Comparison of ENCODE assay signal across 8 cellular contexts in the genomic region with DNA sequence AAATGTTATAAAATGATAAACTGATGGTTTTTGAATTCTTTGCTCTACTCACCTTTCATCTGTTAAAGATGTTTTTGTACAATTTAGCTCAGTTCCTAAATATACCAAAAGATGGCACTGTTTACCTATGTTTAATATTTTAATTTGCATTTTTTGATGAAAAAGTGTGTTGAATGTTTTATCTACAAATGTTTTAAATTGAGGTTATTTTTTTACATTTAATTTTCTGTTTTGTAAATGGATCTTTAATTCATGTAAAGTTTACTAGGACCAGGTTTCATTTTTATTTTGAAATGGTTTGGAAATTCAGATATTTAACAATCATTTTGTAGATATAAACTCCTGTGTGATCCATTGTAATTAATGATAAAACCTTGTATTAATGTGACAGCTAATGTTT. TPM values are rescaled to one million over a fixed set of nuclear protein-coding genes. Genes with fewer than 3 reads are reported as not detected.
DNase-seq lines count a peak whose midpoint lies in the region; ATAC-seq, FAIRE-seq and TF ChIP-seq lines count a peak whose summit lies in the region.

No MANE protein-coding gene starts in this region.

- no peaks in the 10 kb centered on the region for H4K20me1 ChIP-seq in H1 (replicated peaks in 1 of 2; ENCODE audit: control insufficient read depth in 1 of 2, insufficient read depth in 2 of 2, low read length in 2 of 2)

- H3K27me3 Mint-ChIP-seq in activated CD8-positive, alpha-beta T cell treated with anti-CD3 and anti-CD28 coated beads for 36 hours, result no peaks in the 10 kb centered on the region
- H3K27me3 Mint-ChIP-seq in activated CD8-positive, alpha-beta T cell treated with anti-CD3 and anti-CD28 coated beads, Interleukin-2, amount 10 ng/mL, durations not matched to agents 7 days and 5 days (ENCODE audit: low read depth), result no peaks in the 10 kb centered on the region
- H3K27me3 Mint-ChIP-seq in progenitor cell of endocrine pancreas, result no peaks in the 10 kb centered on the region

- no peak for FAIRE-seq in H1 (lab: Jason Lieb, UNC)

- no peak overlapping the region for H3K27ac ChIP-seq in H1 (ENCODE audit: low read depth, low read length)

- H3K9ac ChIP-seq in H1 (replicated peaks in 1 of 4; ENCODE audit: extremely low read depth in 1 of 4, low read depth in 3 of 4, low read length in 3 of 4), result no peak overlapping the region

- H4K91ac ChIP-seq in H1 (replicated peaks; ENCODE audit: insufficient read length, low read length), result no peak overlapping the region

- H3K23ac ChIP-seq in H1 (ENCODE audit: insufficient read length), result no peak overlapping the region

- no peak overlapping the region for H3K14ac ChIP-seq in H1 (ENCODE audit: insufficient read length)

- no peak overlapping the region for H4K8ac ChIP-seq in H1 (ENCODE audit: extremely low read depth, insufficient read depth, low read length)

- peaks cover 3% of the 10 kb centered on the region for H3K36me3 Mint-ChIP-seq in activated CD8-positive, alpha-beta T cell treated with anti-CD3 and anti-CD28 coated beads for 36 hours (ENCODE audit: low read depth)
- H3K36me3 Mint-ChIP-seq in activated CD8-positive, alpha-beta T cell treated with anti-CD3 and anti-CD28 coated beads, Interleukin-2, amount 10 ng/mL, durations not matched to agents 7 days and 5 days (ENCODE audit: low read depth), result peaks cover 12% of the 10 kb centered on the region
- peaks cover 8% of the 10 kb centered on the region for H3K36me3 Mint-ChIP-seq in progenitor cell of endocrine pancreas (ENCODE audit: insufficient read depth)

- DNase-seq in activated CD8-positive, alpha-beta T cell treated with anti-CD3 and anti-CD28 coated beads for 36 hours, result no peak
- DNase-seq in activated CD8-positive, alpha-beta T cell treated with anti-CD3 and anti-CD28 coated beads, Interleukin-2, amount 10 ng/mL, durations not matched to agents 7 days and 5 days, result no peak
- DNase-seq in NCI-H2171 (lab: John Stamatoyannopoulos, UW) (peak; percentile 41), H1 (ENCODE audit: low read depth in 1 of 2, low spot score in 2 of 2) (no peak), progenitor cell of endocrine pancreas (ENCODE audit: low spot score, unreplicated experiment) (no peak), hypothalamus (lab: John Stamatoyannopoulos, UW) (no peak)

- no peak overlapping the region for H2BK120ac ChIP-seq in H1 (replicated peaks; ENCODE audit: low read depth, low read length)

- H4K5ac ChIP-seq in H1 (ENCODE audit: insufficient read length, low read depth, low read length), result no peak overlapping the region

- no peaks in the 10 kb centered on the region for H3K79me2 ChIP-seq in H1 (ENCODE audit: control insufficient read depth in 1 of 2, insufficient read depth in 2 of 2, low read length in 2 of 2)

- peak in 1 of 2 experiments; percentile 53; a peak in 3 of 4 replicates for TF ChIP-seq RAD21 in H1 (IDR thresholded peaks at IDR 0.05 in 1 of 2, conservative IDR thresholded peaks at IDR 0.05 in 1 of 2; ENCODE audit: low read depth in 2 of 2, low read length in 2 of 2)

- H3K27ac Mint-ChIP-seq in activated CD8-positive, alpha-beta T cell treated with anti-CD3 and anti-CD28 coated beads for 36 hours, result no peak overlapping the region
- no peak overlapping the region for H3K27ac Mint-ChIP-seq in activated CD8-positive, alpha-beta T cell treated with anti-CD3 and anti-CD28 coated beads, Interleukin-2, amount 10 ng/mL, durations not matched to agents 7 days and 5 days
- H3K27ac Mint-ChIP-seq in progenitor cell of endocrine pancreas, result no peak overlapping the region

- H3K4me2 ChIP-seq in H1 (ENCODE audit: insufficient read depth in 1 of 2, low read depth in 2 of 2, low read length in 2 of 2), result no peak overlapping the region

- no peaks in the 10 kb centered on the region for H3K36me3 ChIP-seq in H1 (ENCODE audit: control insufficient read depth in 2 of 4, insufficient read depth in 4 of 4, low read length in 3 of 4)

- no peak overlapping the region for H3K56ac ChIP-seq in H1 (replicated peaks; ENCODE audit: insufficient read length, low read depth, low read length)

- no peaks in the 10 kb centered on the region for H3K23me2 ChIP-seq in H1 (ENCODE audit: low read depth, low read length)

- no peak overlapping the region for H2BK20ac ChIP-seq in H1 (ENCODE audit: low read length)

- H2BK12ac ChIP-seq in H1 (ENCODE audit: low read depth, low read length), result no peak overlapping the region

- TF ChIP-seq POLR2A in H1 (IDR thresholded peaks at IDR 0.05; ENCODE audit: control extremely low read depth in 1 of 2, low read depth in 2 of 2, low read length in 2 of 2), result no peak

- H3K4me3 Mint-ChIP-seq in activated CD8-positive, alpha-beta T cell treated with anti-CD3 and anti-CD28 coated beads for 36 hours, result no peak overlapping the region
- H3K4me3 Mint-ChIP-seq in activated CD8-positive, alpha-beta T cell treated with anti-CD3 and anti-CD28 coated beads, Interleukin-2, amount 10 ng/mL, durations not matched to agents 7 days and 5 days, result no peak overlapping the region
- no peak overlapping the region for H3K4me3 Mint-ChIP-seq in progenitor cell of endocrine pancreas (ENCODE audit: low read depth)

- H3K79me1 ChIP-seq in H1 (ENCODE audit: low read depth, low read length), result no peaks in the 10 kb centered on the region

- H3K27me3 ChIP-seq in H1 (replicated peaks in 1 of 4; ENCODE audit: control insufficient read depth in 3 of 4, extremely low read depth in 1 of 4, insufficient read depth in 3 of 4, low read length in 3 of 4), result no peaks in the 10 kb centered on the region

- no peak overlapping the region for H2AK5ac ChIP-seq in H1 (ENCODE audit: low read depth, low read length)

- ATAC-seq in activated CD8-positive, alpha-beta T cell treated with anti-CD3 and anti-CD28 coated beads for 36 hours, result no peak
- no peak for ATAC-seq in activated CD8-positive, alpha-beta T cell treated with anti-CD3 and anti-CD28 coated beads, Interleukin-2, amount 10 ng/mL, durations not matched to agents 7 days and 5 days
- ATAC-seq in GM21447 (IDR thresholded peaks at IDR 0.05; ENCODE audit: unreplicated experiment) (no peak), HG03460 (IDR thresholded peaks at IDR 0.05; ENCODE audit: unreplicated experiment) (no peak)

- no peaks in the 10 kb centered on the region for H3K9me3 Mint-ChIP-seq in activated CD8-positive, alpha-beta T cell treated with anti-CD3 and anti-CD28 coated beads for 36 hours
- no peaks in the 10 kb centered on the region for H3K9me3 Mint-ChIP-seq in activated CD8-positive, alpha-beta T cell treated with anti-CD3 and anti-CD28 coated beads, Interleukin-2, amount 10 ng/mL, durations not matched to agents 7 days and 5 days (ENCODE audit: insufficient read depth)
- H3K9me3 Mint-ChIP-seq in progenitor cell of endocrine pancreas (ENCODE audit: low read depth), result peaks cover 6% of the 10 kb centered on the region

- POLR2A ChIA-PET in activated CD8-positive, alpha-beta T cell treated with anti-CD3 and anti-CD28 coated beads for 36 hours (lab: Charles Lee), result no interaction called here
- POLR2A ChIA-PET in activated CD8-positive, alpha-beta T cell treated with anti-CD3 and anti-CD28 coated beads, Interleukin-2, amount 10 ng/mL, durations not matched to agents 7 days and 5 days (lab: Charles Lee), result interaction anchor here (0.7 kb wide), 1 partner anchor 161 kb away, joined by 3 read pairs; no protein-coding TSS in a partner anchor
- POLR2A ChIA-PET in H1 (lab: Charles Lee; ENCODE audit: partially characterized antibody), result no interaction called here

- H2BK15ac ChIP-seq in H1 (ENCODE audit: low read length), result no peak overlapping the region

- CTCF ChIA-PET in activated CD8-positive, alpha-beta T cell treated with anti-CD3 and anti-CD28 coated beads for 36 hours (lab: Charles Lee), result interaction anchor here (0.7 to 5.0 kb wide), 13 partner anchors 8 to 1029 kb away, joined by 3 to 37 read pairs (median 4); partner anchors contain the start of gene SOX4
- CTCF ChIA-PET in activated CD8-positive, alpha-beta T cell treated with anti-CD3 and anti-CD28 coated beads, Interleukin-2, amount 10 ng/mL, durations not matched to agents 7 days and 5 days (lab: Charles Lee), result interaction anchor here (0.7 to 4.7 kb wide), 20 partner anchors 9 to 1463 kb away, joined by 3 to 58 read pairs (median 3); partner anchors contain the start of genes MBOAT1 and SOX4
- CTCF ChIA-PET in H1 (lab: Charles Lee; ENCODE audit: partially characterized antibody), result interaction anchor here (0.5 to 2.8 kb wide), 21 partner anchors 10 to 1094 kb away, joined by 3 to 12 read pairs (median 4); no protein-coding TSS in a partner anchor

- H3K9me3 ChIP-seq in H1 (ENCODE audit: insufficient read depth in 2 of 2, low read depth in 1 of 2, low read length in 1 of 2), result no peaks in the 10 kb centered on the region

- peaks cover 14% of the 10 kb centered on the region for H3K4me1 Mint-ChIP-seq in activated CD8-positive, alpha-beta T cell treated with anti-CD3 and anti-CD28 coated beads for 36 hours (ENCODE audit: low read depth)
- H3K4me1 Mint-ChIP-seq in activated CD8-positive, alpha-beta T cell treated with anti-CD3 and anti-CD28 coated beads, Interleukin-2, amount 10 ng/mL, durations not matched to agents 7 days and 5 days (ENCODE audit: low read depth), result peaks cover 15% of the 10 kb centered on the region
- peaks cover 13% of the 10 kb centered on the region for H3K4me1 Mint-ChIP-seq in progenitor cell of endocrine pancreas (ENCODE audit: low read depth)

- no peak overlapping the region for H3K18ac ChIP-seq in H1 (ENCODE audit: extremely low read depth, low read length)

- intact Hi-C loops in activated CD8-positive, alpha-beta T cell treated with anti-CD3 and anti-CD28 coated beads for 36 hours (cut with micrococcal nuclease), result loop anchor here (5.0 kb wide), 1 partner anchor 1023 kb away; no protein-coding TSS in a partner anchor

- H2BK5ac ChIP-seq in H1 (ENCODE audit: low read depth, low read length), result no peak overlapping the region

- TF ChIP-seq EP300 in H1 (IDR thresholded peaks at IDR 0.05; ENCODE audit: borderline replicate concordance in 1 of 2, low read depth in 2 of 2, low read length in 2 of 2), result no peak

- TF ChIP-seq CTCF in activated CD8-positive, alpha-beta T cell treated with anti-CD3 and anti-CD28 coated beads for 36 hours (IDR thresholded peaks at IDR 0.05), result peak; percentile 68
- TF ChIP-seq CTCF in H1 (IDR thresholded peaks at IDR 0.05; ENCODE audit: control extremely low read depth in 1 of 3, insufficient read depth in 1 of 3, low read depth in 1 of 3, low read length in 3 of 3) (peak in 1 of 3 experiments; percentile 26; a peak in 1 of 4 replicates), progenitor cell of endocrine pancreas (IDR thresholded peaks at IDR 0.05; ENCODE audit: unreplicated experiment) (peak; percentile 74)

- no peak overlapping the region for H2AFZ ChIP-seq in H1 (ENCODE audit: low read length)

- no peak overlapping the region for H3K4ac ChIP-seq in H1 (replicated peaks; ENCODE audit: insufficient read length, low read depth, low read length)

- no peak overlapping the region for H3K4me3 ChIP-seq in H1 (ENCODE audit: extremely low read depth in 1 of 4, insufficient read depth in 2 of 4, low read depth in 3 of 4, low read length in 4 of 4)

- H3K4me1 ChIP-seq in H1 (replicated peaks in 1 of 4; ENCODE audit: control insufficient read depth in 3 of 4, insufficient read depth in 4 of 4, low read length in 3 of 4), result peaks cover 0 to 5% (median 0%) of the 10 kb centered on the region in 4 experiments; a peak in 1 of 7 replicates

RNA-seq across cellular contexts. Expression of gene CDKAL1, which starts 30.0 kb away (rescaled TPM):
- 10 to 100 TPM; 21.6 to 23.6 TPM for total RNA-seq in activated CD8-positive, alpha-beta T cell treated with anti-CD3 and anti-CD28 coated beads for 36 hours
- total RNA-seq in activated CD8-positive, alpha-beta T cell treated with anti-CD3 and anti-CD28 coated beads, Interleukin-2, amount 10 ng/mL, durations not matched to agents 7 days and 5 days, result 10 to 100 TPM; 24.3 to 25.2 TPM
- total RNA-seq in H1 (2021; fragmentation: NEBNext Ultra II Directional; extraction: Animal tissue kit (Norgen Biotek cat#: 25700)), result 22.7 and 24.6 TPM in 2 replicates
- 6.1 and 8.4 TPM in 2 replicates for polyA plus RNA-seq in H1 (2011; rRNA removed)
- polyA plus RNA-seq in H1 (2011; cell fraction: cytosol; rRNA removed), result 8.2 TPM
- polyA plus RNA-seq in H1 (2011; cell fraction: nucleus; rRNA removed), result 3.6 TPM
- 8.1 to 12.6 TPM (median 9.7 TPM) in 4 replicates for polyA plus RNA-seq in H1 (2012, experiment 1 of 2)
- polyA plus RNA-seq in H1 (2012, experiment 2 of 2), result 2.0 TPM
- 10.5 TPM for polyA plus RNA-seq in H1 (2013, experiment 1 of 2)
- polyA plus RNA-seq in H1 (2013, experiment 2 of 2), result 10.0 TPM
- polyA minus RNA-seq in H1 (2011; rRNA and poly(A)+ RNA removed), result 17.8 and 21.7 TPM in 2 replicates
- 16.1 TPM for polyA minus RNA-seq in H1 (2011; cell fraction: cytosol; rRNA and poly(A)+ RNA removed)
- 21.9 TPM for polyA minus RNA-seq in H1 (2011; cell fraction: nucleus; rRNA and poly(A)+ RNA removed)
- total RNA-seq in progenitor cell of endocrine pancreas, result 33.2 and 34.3 TPM in 2 replicates
